22 cellular contexts compared by ENCODE assay signal in the genomic region with DNA sequence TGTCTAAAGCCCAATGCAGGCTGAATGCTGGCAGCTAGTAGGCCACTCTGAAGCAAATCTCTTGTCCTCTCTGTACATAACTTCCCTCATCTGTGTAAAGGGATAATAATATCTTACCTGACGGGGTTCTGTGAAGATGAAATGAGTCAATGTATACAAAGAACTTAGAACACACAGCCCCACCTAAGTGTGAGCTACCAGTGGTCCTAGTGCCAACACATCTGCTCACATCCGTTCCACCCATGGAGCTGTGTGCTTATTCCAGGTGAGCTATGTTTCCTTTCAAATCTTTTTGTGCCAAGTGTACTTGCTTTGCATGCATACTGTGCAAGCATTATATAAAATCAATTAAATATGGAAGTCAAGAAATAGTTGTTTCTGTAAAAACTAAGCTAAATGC.
"Had no signal": no experiment of that assay in that cellular context is flagged by ENCODE, and none has a peak within 500 bp of the region (broad histone marks: within the 10 kb centered on the region; RNA-seq: fewer than 3 reads in every experiment).

No MANE protein-coding gene starts in this region.

- H3K4me1 ChIP-seq: SJCRH30 had no signal

- DNase-seq: IMR-90, Karpas-422, KG1, MG63, NCI-H1092, NCI-H1105 treated with DMSO at 0.1 percent for 48 hours, NCI-H1417 treated with DMSO at 0.1 percent for 48 hours, NCI-H146, NCI-H1694 treated with DMSO at 0.1 percent for 48 hours, NCI-H1930, NCI-H2081, NCI-H2107, NCI-H2227 treated with DMSO at 0.1 percent for 48 hours, NCI-H524, NCI-H526 treated with DMSO at 0.1 percent for 48 hours, NCI-H774, SHP77 treated with DMSO at 0.1 percent for 48 hours, SJCRH30 had no signal

- H3K27me3 ChIP-seq: MG63, SJCRH30 had no signal

- H3K36me3 ChIP-seq: MG63, SJCRH30 had no signal

- ATAC-seq: Panc1, Right ventricle myocardium inferior, SK-N-SH treated with all-trans-retinoic acid at 6 μM for 48 hours had no signal

- H3K4me3 ChIP-seq: MG63, SJCRH30 had no signal

- H3K9me3 ChIP-seq: MG63, SJCRH30 had no signal

- H3K27ac ChIP-seq: HL-60, SJCRH30 had no signal
